Comparison of ENCODE assay signal across 16 cellular contexts in genomic region chr6:85402071-85402470, GRCh38. TPM values are rescaled to one million over a fixed set of nuclear protein-coding genes. Genes with fewer than 3 reads are reported as not detected.
A peak's percentile ranks its signal among the peaks of the same experiment; 100 is the strongest.
DNase-seq lines count a peak whose midpoint lies in the region; ATAC-seq, FAIRE-seq and TF ChIP-seq lines count a peak whose summit lies in the region.
"Had no signal": no experiment of that assay in that cellular context is flagged by ENCODE, and none has a peak within 500 bp of the region (broad histone marks: within the 10 kb centered on the region; RNA-seq: fewer than 3 reads in every experiment).

No MANE protein-coding gene starts in this region.

- in situ Hi-C loops in HepG2 (cut with HindIII; ENCODE audit: extremely low pct_ligation_motif_present, low pct_unique_long_range_greater_than_20kb): no loop called here

- POLR2A ChIA-PET in HepG2 (lab: Yijun Ruan, JAX): no interaction called here

- no peak for FAIRE-seq in HepG2 (lab: Jason Lieb, UNC)
- FAIRE-seq: endometrium, GM19239 had no signal

- TF ChIP-seq EP300 in HepG2 (IDR thresholded peaks at IDR 0.05; ENCODE audit: low read depth in 2 of 2, low read length in 2 of 2) (no peak), HepG2 (CRISPR knock-in tag; IDR thresholded peaks at IDR 0.05; ENCODE audit: borderline replicate concordance) (no peak)

- TF ChIP-seq POLR2A in HepG2 (IDR thresholded peaks at IDR 0.05; ENCODE audit: insufficient read depth in 1 of 2, low read depth in 2 of 2, low read length in 2 of 2) (no peak), right lobe of liver (IDR thresholded peaks at IDR 0.05) (no peak), thyroid gland (IDR thresholded peaks at IDR 0.05) (no peak)

- TF ChIP-seq RAD21 in HepG2 (CRISPR knock-in tag; IDR thresholded peaks at IDR 0.05): no peak

- no peaks in the 10 kb centered on the region for H3K79me2 ChIP-seq in HepG2 (ENCODE audit: insufficient read depth, low read length)
- H3K79me2 ChIP-seq in fibroblast of lung (ENCODE audit: control insufficient read depth, insufficient read depth, low read length): no peaks in the 10 kb centered on the region

- TF ChIP-seq CTCF in HepG2 (CRISPR knock-in tag; IDR thresholded peaks at IDR 0.05): no peak
- TF ChIP-seq CTCF in right lobe of liver (IDR thresholded peaks at IDR 0.05): no peak
- TF ChIP-seq CTCF in fibroblast of lung (conservative IDR thresholded peaks at IDR 0.05 in 1 of 2, IDR thresholded peaks at IDR 0.05 in 1 of 2; ENCODE audit: low read depth in 1 of 2, low read length in 2 of 2): no peak
- TF ChIP-seq CTCF in thyroid gland (IDR thresholded peaks at IDR 0.05): no peak

- H3K27ac ChIP-seq in HepG2 (ENCODE audit: extremely low read length, insufficient read depth, low read length): peak overlapping the region; percentile 98
- no peak overlapping the region for H3K27ac ChIP-seq in right lobe of liver
- peak overlapping the region; percentile 98 for H3K27ac ChIP-seq in SK-N-MC
- H3K27ac ChIP-seq in fibroblast of lung (ENCODE audit: insufficient read depth, low read length): peak overlapping the region; percentile 87
- H3K27ac ChIP-seq in thyroid gland: peak overlapping the region in 2 of 3 donors; percentile 25 to 68
- H3K27ac ChIP-seq: uterus had no signal

- intact Hi-C loops in HepG2 (cut with micrococcal nuclease; ENCODE audit: unreplicated experiment): no loop called here
- intact Hi-C loops in right lobe of liver (cut with DNase I): loop anchor here in 1 of 2 donors (10.0 kb wide), 1 partner anchor 63 kb away; no protein-coding TSS in a partner anchor
- intact Hi-C loops in thyroid gland (cut with DNase I): no loop called here

- H3K4me3 ChIP-seq in HepG2 (replicated peaks in 1 of 3; ENCODE audit: insufficient read depth in 1 of 3, low read depth in 2 of 3, low read length in 3 of 3) (no peak overlapping the region), right lobe of liver (no peak overlapping the region), SK-N-MC (peak overlapping the region; percentile 45), fibroblast of lung (replicated peaks in 1 of 4; ENCODE audit: control extremely low read depth in 1 of 4, insufficient read depth in 1 of 4, low read depth in 3 of 4, low read length in 4 of 4) (no peak overlapping the region), thyroid gland (replicated peaks in 1 of 3) (no peak overlapping the region)
- H3K4me3 ChIP-seq: spleen, stomach, uterus had no signal

- no peak for DNase-seq in HepG2 (ENCODE audit: low spot score)
- DNase-seq in right lobe of liver: no peak
- DNase-seq in SK-N-MC (ENCODE audit: low read depth, low spot score): no peak
- DNase-seq in fibroblast of lung (ENCODE audit: low read depth in 2 of 2): no peak
- DNase-seq in thyroid gland: no peak
- DNase-seq in SKM-1 treated with dmso at 0.1 percent for 144 hours (lab: John Stamatoyannopoulos, UW; ENCODE audit: unreplicated experiment): no peak
- no peak for DNase-seq in NCI-H2227 (lab: John Stamatoyannopoulos, UW; ENCODE audit: unreplicated experiment)
- DNase-seq: activated CD4-positive, alpha-beta T cell treated with anti-CD3 and anti-CD28 coated beads, Interleukin-2, amount 50 U/mL, for 1 hour; NCI-H1436 treated with DMSO at 0.1 percent for 48 hours; occipital lobe; spleen; stomach; uterus had no signal

- no peak overlapping the region for H2AFZ ChIP-seq in HepG2 (ENCODE audit: low read length)
- H2AFZ ChIP-seq in fibroblast of lung (ENCODE audit: low read length): no peak overlapping the region

- H3K4me2 ChIP-seq in HepG2 (ENCODE audit: low read depth, low read length): peak overlapping the region; percentile 26; the same call in 1 of the 2 replicates
- no peak overlapping the region for H3K4me2 ChIP-seq in fibroblast of lung (ENCODE audit: extremely low read depth, insufficient read depth, low read length)

- H3K9me3 ChIP-seq in HepG2 (ENCODE audit: low read length) (no peaks in the 10 kb centered on the region), right lobe of liver (no peaks in the 10 kb centered on the region), SK-N-MC (ENCODE audit: low read depth, low read length) (peaks cover 2% of the 10 kb centered on the region; the same call in 1 of the 2 replicates), fibroblast of lung (ENCODE audit: control insufficient read depth, insufficient read depth, low read depth, low read length) (no peaks in the 10 kb centered on the region), thyroid gland (no peaks in the 10 kb centered on the region)
- H3K9me3 ChIP-seq: uterus had no signal

- H3K4me1 ChIP-seq in HepG2 (ENCODE audit: insufficient read depth, low read length) (peaks cover 82% of the 10 kb centered on the region), right lobe of liver (peaks cover 0 to 23% (median 5%) of the 10 kb centered on the region in 4 donors), fibroblast of lung (ENCODE audit: control insufficient read depth, extremely low read depth, insufficient read depth, low read length) (peaks cover 25% of the 10 kb centered on the region), thyroid gland (peaks cover 45 to 55% of the 10 kb centered on the region in 2 donors)
- H3K4me1 ChIP-seq: uterus had no signal

- H4K20me1 ChIP-seq in HepG2 (ENCODE audit: insufficient read depth, low read length): no peaks in the 10 kb centered on the region
- no peaks in the 10 kb centered on the region for H4K20me1 ChIP-seq in fibroblast of lung (ENCODE audit: control insufficient read depth, extremely low read depth, insufficient read depth, low read length)

- H3K36me3 ChIP-seq in HepG2 (replicated peaks in 1 of 2; ENCODE audit: control insufficient read depth in 1 of 2, insufficient read depth in 2 of 2, low read length in 2 of 2): no peaks in the 10 kb centered on the region
- H3K36me3 ChIP-seq in right lobe of liver: no peaks in the 10 kb centered on the region
- no peaks in the 10 kb centered on the region for H3K36me3 ChIP-seq in SK-N-MC (ENCODE audit: insufficient read depth, low read length)
- H3K36me3 ChIP-seq in fibroblast of lung (ENCODE audit: control insufficient read depth, insufficient read depth, low read length): no peaks in the 10 kb centered on the region
- no peaks in the 10 kb centered on the region for H3K36me3 ChIP-seq in thyroid gland
- H3K36me3 ChIP-seq: spleen, stomach, uterus had no signal

- CTCF ChIA-PET in HepG2 (lab: Yijun Ruan, JAX; ENCODE audit: low intra/inter-chr PET ratio, low total read pairs): no interaction called here

- no TSS peak for BruUV-seq in HepG2 (replicated peaks; lab: Mats Ljungman, UMichigan)

- ATAC-seq in HepG2 (no peak), right lobe of liver (no peak), HG02588 (IDR thresholded peaks at IDR 0.05; ENCODE audit: unreplicated experiment) (no peak)

- H3K27me3 ChIP-seq in HepG2 (ENCODE audit: control insufficient read depth in 1 of 2, insufficient read depth in 2 of 2, low read length in 2 of 2) (no peaks in the 10 kb centered on the region), right lobe of liver (no peaks in the 10 kb centered on the region), fibroblast of lung (ENCODE audit: control insufficient read depth, insufficient read depth, low read length) (no peaks in the 10 kb centered on the region), thyroid gland (no peaks in the 10 kb centered on the region)
- H3K27me3 ChIP-seq: spleen, stomach, uterus had no signal

- H3K9ac ChIP-seq in HepG2 (ENCODE audit: insufficient read depth, low read depth, low read length): 0 out of 2 replicates have a peak overlapping the region, but pooled peaks have one; percentile 9
- H3K9ac ChIP-seq in SK-N-MC (ENCODE audit: insufficient read length): no peak overlapping the region
- H3K9ac ChIP-seq in fibroblast of lung (ENCODE audit: insufficient read depth, low read length): no peak overlapping the region

TF ChIP-seq in HepG2, 621 proteins besides CTCF, POLR2A, EP300 and RAD21 (continues in another document):
- TF ChIP-seq ZNF567 (CRISPR knock-in tag; IDR thresholded peaks at IDR 0.05; ENCODE audit: borderline replicate concordance): no peak

RNA-seq across cellular contexts. Expression of gene NT5E, which starts 47.8 kb away (rescaled TPM):
- total RNA-seq in HepG2 (2016; rRNA removed; fragmentation: Illumina TruSeq; extraction: Trizol) (6.4 and 9.5 TPM in 2 replicates), right lobe of liver (10 to 100 TPM; 19.3 to 31.8 (median 25.8) TPM), fibroblast of lung (111 and 257 TPM in 2 replicates), thyroid gland (100 to 1,000 TPM in 3 of 4 donors, 10 to 100 TPM in 1; 89.6 to 174 (median 122) TPM)
- 2.7 and 3.2 TPM in 2 replicates for total RNA-seq in HepG2 (2016; cell fraction: cytosol; rRNA removed; fragmentation: Illumina TruSeq; extraction: Trizol; ENCODE audit: low read depth)
- total RNA-seq in HepG2 (2016; cell fraction: insoluble cytoplasmic fraction; rRNA removed; fragmentation: Illumina TruSeq; extraction: Trizol): 6.5 and 9.4 TPM in 2 replicates
- total RNA-seq in HepG2 (2016; cell fraction: membrane; rRNA removed; fragmentation: Illumina TruSeq; extraction: Trizol): 4.5 and 4.6 TPM in 2 replicates
- 11.7 and 12.4 TPM in 2 replicates for total RNA-seq in HepG2 (2016; cell fraction: nucleus; rRNA removed; fragmentation: Illumina TruSeq; extraction: Trizol)
- polyA plus RNA-seq in HepG2 (2011; rRNA removed) (33.0 and 40.6 TPM in 2 replicates), fibroblast of lung (217 and 324 TPM in 2 replicates)
- polyA plus RNA-seq in HepG2 (2011; cell fraction: cytosol; rRNA removed): 28.1 and 33.2 TPM in 2 replicates
- polyA plus RNA-seq in HepG2 (2011; cell fraction: nucleus; rRNA removed): 38.4 and 39.5 TPM in 2 replicates
- 41.1 and 41.9 TPM in 2 replicates for polyA plus RNA-seq in HepG2 (2012)
- polyA plus RNA-seq in HepG2 (2016; cell fraction: cytosol; fragmentation: Illumina TruSeq; extraction: Trizol; ENCODE audit: low read depth): 1.8 and 3.1 TPM in 2 replicates
- 5.9 and 6.0 TPM in 2 replicates for polyA plus RNA-seq in HepG2 (2016; cell fraction: insoluble cytoplasmic fraction; fragmentation: Illumina TruSeq; extraction: Trizol; ENCODE audit: low read depth)
- 3.5 and 3.7 TPM in 2 replicates for polyA plus RNA-seq in HepG2 (2016; cell fraction: membrane; fragmentation: Illumina TruSeq; extraction: Trizol; ENCODE audit: low read depth)
- polyA plus RNA-seq in HepG2 (2016; cell fraction: nucleus; fragmentation: Illumina TruSeq; extraction: Trizol; ENCODE audit: insufficient read depth, low read depth): 12.7 and 12.8 TPM in 2 replicates
- 4.8 and 51.2 TPM in 2 replicates for polyA minus RNA-seq in HepG2 (2011; rRNA and poly(A)+ RNA removed; ENCODE audit: low replicate concordance)
- 40.8 and 61.8 TPM in 2 replicates for polyA minus RNA-seq in HepG2 (2011; cell fraction: cytosol; rRNA and poly(A)+ RNA removed)
- 27.0 and 35.1 TPM in 2 replicates for polyA minus RNA-seq in HepG2 (2011; cell fraction: nucleus; rRNA and poly(A)+ RNA removed)
- polyA plus RNA-seq in fibroblast of lung (2012): 125 and 203 TPM in 2 replicates
- 43.7 and 113 TPM in 2 replicates for polyA minus RNA-seq in fibroblast of lung (ENCODE audit: low replicate concordance)

Comparison
In these comparisons a context has a peak if more than half of its experiments do, and no peak if none do; other contexts are left out.
1. H3K27ac ChIP-seq: peak in HepG2 (single experiment), SK-N-MC (single experiment), fibroblast of lung (single experiment) and thyroid gland (2 of 3); none in right lobe of liver (0 of 3).